14 cellular contexts compared by ENCODE assay signal in genomic region chr2:237760506-237761502, GRCh38. TPM values are rescaled to one million over a fixed set of nuclear protein-coding genes. Genes with fewer than 3 reads are reported as not detected.
A peak's percentile ranks its signal among the peaks of the same experiment; 100 is the strongest.
DNase-seq lines count a peak whose midpoint lies in the region; ATAC-seq and TF ChIP-seq lines count a peak whose summit lies in the region.
"Had no signal": no experiment of that assay in that cellular context is flagged by ENCODE, and none has a peak within 500 bp of the region (broad histone marks: within the 10 kb centered on the region; RNA-seq: fewer than 3 reads in every experiment).

No MANE protein-coding gene starts in this region.

- peaks cover 56% of the 10 kb centered on the region for H3K36me3 Mint-ChIP-seq in activated naive CD8-positive, alpha-beta T cell treated with anti-CD3 and anti-CD28 coated beads, Interleukin-2, amount 50 U/mL, for 24 hours (ENCODE audit: low read depth)
- H3K36me3 Mint-ChIP-seq in activated naive CD8-positive, alpha-beta T cell treated with anti-CD3 and anti-CD28 coated beads for 36 hours: peaks cover 31% of the 10 kb centered on the region

- TF ChIP-seq POLR2A in adrenal gland (IDR thresholded peaks at IDR 0.05) (no peak), Peyer's patch (IDR thresholded peaks at IDR 0.05) (no peak)

- DNase-seq in activated naive CD8-positive, alpha-beta T cell treated with anti-CD3 and anti-CD28 coated beads, Interleukin-2, amount 50 U/mL, for 24 hours: no peak
- DNase-seq in activated naive CD8-positive, alpha-beta T cell treated with anti-CD3 and anti-CD28 coated beads for 36 hours: no peak
- DNase-seq in adrenal gland: peak; percentile 57 to 85 (median 72)
- DNase-seq in posterior vena cava (ENCODE audit: low spot score): peak; percentile 76
- DNase-seq in GM10266 (ENCODE audit: extremely low spot score): no peak
- DNase-seq in Peyer's patch: no peak
- DNase-seq: 8988T, AML-193, DMS53, HCEC 1CT, HFFc6 had no signal

- no peak overlapping the region for H3K27ac ChIP-seq in adrenal gland
- H3K27ac ChIP-seq in Peyer's patch: no peak overlapping the region
- H3K27ac ChIP-seq: BLaER1 had no signal

- intact Hi-C loops in adrenal gland (cut with DNase I): no loop called here
- intact Hi-C loops in posterior vena cava (cut with DNase I): no loop called here

- H3K27ac Mint-ChIP-seq in activated naive CD8-positive, alpha-beta T cell treated with anti-CD3 and anti-CD28 coated beads, Interleukin-2, amount 50 U/mL, for 24 hours: peak overlapping the region; percentile 7
- H3K27ac Mint-ChIP-seq in activated naive CD8-positive, alpha-beta T cell treated with anti-CD3 and anti-CD28 coated beads for 36 hours: no peak overlapping the region

- H3K4me1 ChIP-seq in adrenal gland (replicated peaks in 1 of 2) (peaks cover 5 to 16% of the 10 kb centered on the region in 2 donors), Peyer's patch (no peaks in the 10 kb centered on the region)
- H3K4me1 ChIP-seq: BLaER1 had no signal

- H3K9me3 Mint-ChIP-seq in activated naive CD8-positive, alpha-beta T cell treated with anti-CD3 and anti-CD28 coated beads, Interleukin-2, amount 50 U/mL, for 24 hours: no peaks in the 10 kb centered on the region
- no peaks in the 10 kb centered on the region for H3K9me3 Mint-ChIP-seq in activated naive CD8-positive, alpha-beta T cell treated with anti-CD3 and anti-CD28 coated beads for 36 hours
- H3K9me3 Mint-ChIP-seq: HFFc6 had no signal

- peaks cover 0 to 39% of the 10 kb centered on the region in 2 donors for H3K36me3 ChIP-seq in adrenal gland (replicated peaks in 1 of 2)
- peaks cover 0 to 81% (median 0%) of the 10 kb centered on the region in 3 donors for H3K36me3 ChIP-seq in Peyer's patch

- 76 to 81% (median 79%) methylated on average over 23 of the region's 23 CpGs for WGBS in adrenal gland, 4 donors

- H3K4me3 ChIP-seq in adrenal gland: no peak overlapping the region
- H3K4me3 ChIP-seq in Peyer's patch: no peak overlapping the region
- H3K4me3 ChIP-seq: BLaER1 had no signal

- ATAC-seq in activated naive CD8-positive, alpha-beta T cell treated with anti-CD3 and anti-CD28 coated beads, Interleukin-2, amount 50 U/mL, for 24 hours: no peak
- ATAC-seq in GM21515 (IDR thresholded peaks at IDR 0.05; ENCODE audit: unreplicated experiment): no peak
- ATAC-seq: HepG2 had no signal

- H3K9me3 ChIP-seq in adrenal gland (replicated peaks in 1 of 3) (no peaks in the 10 kb centered on the region), Peyer's patch (no peaks in the 10 kb centered on the region)
- H3K9me3 ChIP-seq: BLaER1 had no signal

- H3K27me3 ChIP-seq in adrenal gland: no peaks in the 10 kb centered on the region
- H3K27me3 ChIP-seq in Peyer's patch: no peaks in the 10 kb centered on the region
- H3K27me3 ChIP-seq: BLaER1 had no signal

- no peak for TF ChIP-seq CTCF in adrenal gland (IDR thresholded peaks at IDR 0.05)
- no peak for TF ChIP-seq CTCF in GM10266 (IDR thresholded peaks at IDR 0.05; ENCODE audit: control insufficient read depth, insufficient read depth, low read depth, missing control alignments)
- no peak for TF ChIP-seq CTCF in Peyer's patch (IDR thresholded peaks at IDR 0.05)

- H3K4me3 Mint-ChIP-seq in activated naive CD8-positive, alpha-beta T cell treated with anti-CD3 and anti-CD28 coated beads, Interleukin-2, amount 50 U/mL, for 24 hours: no peak overlapping the region
- no peak overlapping the region for H3K4me3 Mint-ChIP-seq in activated naive CD8-positive, alpha-beta T cell treated with anti-CD3 and anti-CD28 coated beads for 36 hours
- H3K4me3 Mint-ChIP-seq: HFFc6 had no signal

- H3K4me1 Mint-ChIP-seq in activated naive CD8-positive, alpha-beta T cell treated with anti-CD3 and anti-CD28 coated beads, Interleukin-2, amount 50 U/mL, for 24 hours: peaks cover 3% of the 10 kb centered on the region
- H3K4me1 Mint-ChIP-seq in activated naive CD8-positive, alpha-beta T cell treated with anti-CD3 and anti-CD28 coated beads for 36 hours: no peaks in the 10 kb centered on the region

- H3K27me3 Mint-ChIP-seq in activated naive CD8-positive, alpha-beta T cell treated with anti-CD3 and anti-CD28 coated beads, Interleukin-2, amount 50 U/mL, for 24 hours: no peaks in the 10 kb centered on the region
- H3K27me3 Mint-ChIP-seq in activated naive CD8-positive, alpha-beta T cell treated with anti-CD3 and anti-CD28 coated beads for 36 hours: no peaks in the 10 kb centered on the region

RNA-seq across cellular contexts. Expression of gene RBM44, which starts 37.8 kb away (rescaled TPM):
- under 1 TPM; 0.46 to 0.47 TPM for total RNA-seq in activated naive CD8-positive, alpha-beta T cell treated with anti-CD3 and anti-CD28 coated beads for 36 hours
- total RNA-seq in adrenal gland: under 1 TPM in 7 of 8 donors, not detected in 1; 0.15 to 0.69 (median 0.42) TPM
- polyA plus RNA-seq in adrenal gland: under 1 TPM; 0.16 to 0.30 (median 0.22) TPM
- 1 to 10 TPM in 1 of 2 donors, under 1 TPM in 1; 0.60 to 1.6 TPM for total RNA-seq in posterior vena cava
- 1 to 10 TPM in 2 of 4 donors, under 1 TPM in 2; 0.38 to 2.5 (median 1.4) TPM for total RNA-seq in Peyer's patch

Comparison
In these comparisons a context has a peak if more than half of its experiments do, and no peak if none do; other contexts are left out.
1. DNase-seq: peak in adrenal gland (7 of 7) and posterior vena cava (single experiment); none in activated naive CD8-positive, alpha-beta T cell treated with anti-CD3 and anti-CD28 coated beads, Interleukin-2, amount 50 U/mL, for 24 hours (single experiment), activated naive CD8-positive, alpha-beta T cell treated with anti-CD3 and anti-CD28 coated beads for 36 hours (single experiment), GM10266 (single experiment) and Peyer's patch (0 of 3).